Comparison of ENCODE assay signal across 17 cellular contexts in genomic region chr19:12772323-12772722, GRCh38. TPM values are rescaled to one million over a fixed set of nuclear protein-coding genes. Genes with fewer than 3 reads are reported as not detected.
DNase-seq lines count a peak whose midpoint lies in the region; TF ChIP-seq lines count a peak whose summit lies in the region.
"Had no signal": no experiment of that assay in that cellular context is flagged by ENCODE, and none has a peak within 500 bp of the region (broad histone marks: within the 10 kb centered on the region; RNA-seq: fewer than 3 reads in every experiment).

No MANE protein-coding gene starts in this region.

- H2BK15ac ChIP-seq in mesenchymal stem cell (ENCODE audit: low read depth, poor library complexity, severe bottlenecking), result no peak overlapping the region

- H3K4ac ChIP-seq in mesenchymal stem cell (ENCODE audit: low read depth in 1 of 2, low read length in 2 of 2), result no peak overlapping the region

- H2BK12ac ChIP-seq in mesenchymal stem cell (ENCODE audit: low read length in 2 of 2), result no peak overlapping the region

- no peak overlapping the region for H2AK5ac ChIP-seq in mesenchymal stem cell (ENCODE audit: low read length, severe bottlenecking)

- in situ Hi-C loops in brain microvascular endothelial cell (cut with HindIII; ENCODE audit: low pct_ligation_motif_present, low sequenced_read_pairs), result no loop called here

- no peak for TF ChIP-seq CTCF in VCaP (conservative IDR thresholded peaks at IDR 0.05)
- no peak for TF ChIP-seq CTCF in fibroblast of the aortic adventitia (IDR thresholded peaks at IDR 0.05; ENCODE audit: insufficient read depth, low read length)
- no peak for TF ChIP-seq CTCF in brain microvascular endothelial cell (IDR thresholded peaks at IDR 0.05; ENCODE audit: low read depth, low read length, missing control alignments)

- H2AFZ ChIP-seq in mesenchymal stem cell (ENCODE audit: low read depth, low read length), result no peak overlapping the region
- H2AFZ ChIP-seq: PC-9 had no signal

- H3K9ac ChIP-seq in mesenchymal stem cell (ENCODE audit: low read length) (peak overlapping the region; percentile 18), subcutaneous abdominal adipose tissue (ENCODE audit: low read length in 5 of 5) (peak overlapping the region in 1 of 5 donors; percentile 59)

- no peak overlapping the region for H2BK120ac ChIP-seq in mesenchymal stem cell (ENCODE audit: low read depth, low read length)

- H4K8ac ChIP-seq in mesenchymal stem cell (ENCODE audit: low read length), result no peak overlapping the region

- H3K4me3 ChIP-seq in fibroblast of the aortic adventitia (ENCODE audit: low read depth, low read length) (no peak overlapping the region), mesenchymal stem cell (ENCODE audit: insufficient read depth in 1 of 2, low read depth in 1 of 2, low read length in 2 of 2) (no peak overlapping the region), subcutaneous abdominal adipose tissue (ENCODE audit: low read depth in 1 of 5, low read length in 5 of 5) (peak overlapping the region in 1 of 5 donors; percentile 22), brain microvascular endothelial cell (ENCODE audit: low read depth, low read length) (no peak overlapping the region)
- H3K4me3 ChIP-seq: MG63, PC-9, SJSA1 had no signal

- no peak overlapping the region for H2BK5ac ChIP-seq in mesenchymal stem cell (ENCODE audit: low read depth, low read length, poor library complexity, severe bottlenecking)

- H3K4me2 ChIP-seq in mesenchymal stem cell (ENCODE audit: low read length, poor library complexity, severe bottlenecking), result no peak overlapping the region
- H3K4me2 ChIP-seq: PC-9 had no signal

- no peak overlapping the region for H3K14ac ChIP-seq in mesenchymal stem cell (ENCODE audit: low read length in 2 of 2)

- no peak overlapping the region for H4K91ac ChIP-seq in mesenchymal stem cell (ENCODE audit: low read length)

- H3K9me3 ChIP-seq in mesenchymal stem cell (ENCODE audit: control insufficient read depth, low read length) (no peaks in the 10 kb centered on the region), subcutaneous abdominal adipose tissue (ENCODE audit: control insufficient read depth in 5 of 5, low read length in 5 of 5) (no peaks in the 10 kb centered on the region)
- H3K9me3 ChIP-seq: MG63, SJSA1 had no signal

- no peak overlapping the region for H3K23ac ChIP-seq in mesenchymal stem cell (ENCODE audit: low read length in 2 of 2)

- 83% methylated on average over 4 of the region's 4 CpGs for WGBS in mesenchymal stem cell

- no peaks in the 10 kb centered on the region for H3K27me3 ChIP-seq in mesenchymal stem cell (ENCODE audit: control insufficient read depth in 1 of 2, insufficient read depth in 1 of 2, low read length in 2 of 2)
- no peaks in the 10 kb centered on the region for H3K27me3 ChIP-seq in subcutaneous abdominal adipose tissue (ENCODE audit: control insufficient read depth in 5 of 5, insufficient read depth in 4 of 5, low read length in 5 of 5)
- H3K27me3 ChIP-seq in brain microvascular endothelial cell (replicated peaks), result no peaks in the 10 kb centered on the region
- H3K27me3 ChIP-seq: MG63, SJSA1 had no signal

- H3K18ac ChIP-seq in mesenchymal stem cell (ENCODE audit: low read depth in 1 of 2, low read length in 2 of 2), result no peak overlapping the region

- peaks cover 14% of the 10 kb centered on the region for H3K4me1 ChIP-seq in mesenchymal stem cell (ENCODE audit: control insufficient read depth, insufficient read depth, low read depth, low read length)
- peaks cover 0 to 62% (median 54%) of the 10 kb centered on the region in 5 donors for H3K4me1 ChIP-seq in subcutaneous abdominal adipose tissue (ENCODE audit: control insufficient read depth in 5 of 5, insufficient read depth in 5 of 5, low read length in 5 of 5)

- H3K36me3 ChIP-seq in mesenchymal stem cell (ENCODE audit: control insufficient read depth in 1 of 2, insufficient read depth in 2 of 2, low read depth in 1 of 2, low read length in 2 of 2) (peaks cover 35 to 36% of the 10 kb centered on the region in 2 experiments), subcutaneous abdominal adipose tissue (ENCODE audit: control insufficient read depth in 5 of 5, insufficient read depth in 5 of 5, low read length in 5 of 5) (peaks cover 0 to 31% (median 16%) of the 10 kb centered on the region in 5 donors), brain microvascular endothelial cell (replicated peaks) (no peaks in the 10 kb centered on the region)

- peaks cover 10% of the 10 kb centered on the region for H3K79me1 ChIP-seq in mesenchymal stem cell (replicated peaks; ENCODE audit: low read length, poor library complexity, severe bottlenecking)

- peak; percentile 18 for DNase-seq in fibroblast of the aortic adventitia (ENCODE audit: low read depth)
- DNase-seq in mesenchymal stem cell, result no peak
- no peak for DNase-seq in NCI-H510A treated with DMSO at 0.1 percent for 48 hours (lab: John Stamatoyannopoulos, UW)
- no peak for DNase-seq in brain microvascular endothelial cell
- DNase-seq in HuH-7 (ENCODE audit: low spot score), result no peak
- DNase-seq: DMS79 treated with DMSO at 0.1 percent for 48 hours, Kasumi-1, MG63, NCI-H1436, NCI-H1930, NCI-H226, NCI-H524 treated with DMSO at 0.1 percent for 48 hours, PC-9 had no signal

- H3K27ac ChIP-seq in VCaP, result 0 out of 2 replicates have a peak overlapping the region, but pooled peaks have one; percentile 93
- H3K27ac ChIP-seq in mesenchymal stem cell (ENCODE audit: low read length, poor library complexity, severe bottlenecking), result no peak overlapping the region
- peak overlapping the region; percentile 84 for H3K27ac ChIP-seq in subcutaneous abdominal adipose tissue (ENCODE audit: low read depth, low read length)
- H3K27ac ChIP-seq in brain microvascular endothelial cell, result no peak overlapping the region
- H3K27ac ChIP-seq: PC-9, SJSA1 had no signal

RNA-seq across cellular contexts. Expression of gene HOOK2, which starts 3.0 kb away (rescaled TPM):
- 15.5 and 31.2 TPM in 2 replicates for total RNA-seq in fibroblast of the aortic adventitia (ENCODE audit: low replicate concordance)
- polyA plus RNA-seq in mesenchymal stem cell (2013, experiment 1 of 2), result 10.8 TPM
- 10.4 TPM for polyA plus RNA-seq in mesenchymal stem cell (2013, experiment 2 of 2)

RNA-seq across cellular contexts. Expression of gene JUNB, which starts 19.0 kb away (rescaled TPM):
- 87.9 and 263 TPM in 2 replicates for total RNA-seq in fibroblast of the aortic adventitia (ENCODE audit: low replicate concordance)
- 273 TPM for polyA plus RNA-seq in mesenchymal stem cell (2013, experiment 1 of 2)
- polyA plus RNA-seq in mesenchymal stem cell (2013, experiment 2 of 2), result 264 TPM

RNA-seq across cellular contexts. Expression of gene BEST2, which starts 20.7 kb away (rescaled TPM):
- not detected in 2 replicates for total RNA-seq in fibroblast of the aortic adventitia (ENCODE audit: low replicate concordance)
- polyA plus RNA-seq in mesenchymal stem cell (2013, experiment 1 of 2), result 0.04 TPM
- polyA plus RNA-seq in mesenchymal stem cell (2013, experiment 2 of 2), result 0.01 TPM
- total RNA-seq: PC-9 had no signal
- polyA plus RNA-seq: CD14-positive monocyte had no signal

RNA-seq across cellular contexts. Expression of gene PRDX2, which starts 29.3 kb away (rescaled TPM):
- 66.7 and 163 TPM in 2 replicates for total RNA-seq in fibroblast of the aortic adventitia (ENCODE audit: low replicate concordance)
- 139 TPM for polyA plus RNA-seq in mesenchymal stem cell (2013, experiment 1 of 2)
- polyA plus RNA-seq in mesenchymal stem cell (2013, experiment 2 of 2), result 142 TPM

RNA-seq across cellular contexts. Expression of gene THSD8, which starts 29.5 kb away (rescaled TPM):
- not detected in 2 replicates for total RNA-seq in fibroblast of the aortic adventitia (ENCODE audit: low replicate concordance)
- 4.3 TPM for polyA plus RNA-seq in mesenchymal stem cell (2013, experiment 1 of 2)
- polyA plus RNA-seq in mesenchymal stem cell (2013, experiment 2 of 2), result 4.1 TPM
- total RNA-seq: SJSA1 had no signal

Comparison
In these comparisons a context has a peak if more than half of its experiments do, and no peak if none do; other contexts are left out.
1. H3K27ac ChIP-seq: peak in VCaP (single experiment) and subcutaneous abdominal adipose tissue (single experiment); none in mesenchymal stem cell (single experiment) and brain microvascular endothelial cell (single experiment).